ENCODE assay signal across 8 cellular contexts in genomic region chr1:206556748-206557635, GRCh38. TPM values are rescaled to one million over a fixed set of nuclear protein-coding genes. Genes with fewer than 3 reads are reported as not detected.
DNase-seq lines count a peak whose midpoint lies in the region; ATAC-seq lines count a peak whose summit lies in the region.

No MANE protein-coding gene starts in this region.

- H3K27me3 Mint-ChIP-seq in activated CD4-positive, alpha-beta memory T cell treated with anti-CD3 and anti-CD28 coated beads for 36 hours: no peaks in the 10 kb centered on the region

- H2AFZ ChIP-seq in mesenchymal stem cell (ENCODE audit: low read depth, low read length): peak overlapping the region; percentile 79

- no peak overlapping the region for H3K23ac ChIP-seq in mesenchymal stem cell (ENCODE audit: low read length in 2 of 2)

- no peak overlapping the region for H2BK12ac ChIP-seq in mesenchymal stem cell (ENCODE audit: low read length in 2 of 2)

- H3K9me3 Mint-ChIP-seq in activated CD4-positive, alpha-beta memory T cell treated with anti-CD3 and anti-CD28 coated beads for 36 hours: no peaks in the 10 kb centered on the region

- 1% methylated on average over 56 of the region's 67 CpGs for WGBS in mesenchymal stem cell

- no peaks in the 10 kb centered on the region for H3K27me3 ChIP-seq in duodenal mucosa (ENCODE audit: control insufficient read depth in 1 of 2, insufficient read depth in 2 of 2, low read length in 2 of 2)
- H3K27me3 ChIP-seq in mesenchymal stem cell (ENCODE audit: control insufficient read depth in 1 of 2, insufficient read depth in 1 of 2, low read length in 2 of 2): peaks cover 0 to 49% of the 10 kb centered on the region in 2 experiments

- H3K4me2 ChIP-seq in mesenchymal stem cell (ENCODE audit: low read length, poor library complexity, severe bottlenecking): peak overlapping the region; percentile 99

- no peak overlapping the region for H3K14ac ChIP-seq in mesenchymal stem cell (ENCODE audit: low read length in 2 of 2)

- CTCF ChIA-PET in activated CD4-positive, alpha-beta memory T cell treated with anti-CD3 and anti-CD28 coated beads for 36 hours (lab: Charles Lee): interaction anchor here (0.7 to 20.9 kb wide), 8 partner anchors 9 to 86 kb away, joined by 3 to 588 read pairs (median 8); partner anchors contain the start of genes EIF2D and IKBKE

- POLR2A ChIA-PET in activated CD4-positive, alpha-beta memory T cell treated with anti-CD3 and anti-CD28 coated beads for 36 hours (lab: Charles Lee): interaction anchor here (0.7 to 16.3 kb wide), 7 partner anchors 9 to 247 kb away, joined by 3 to 546 read pairs (median 6); partner anchors contain the start of gene EIF2D

- no peak overlapping the region for H4K91ac ChIP-seq in mesenchymal stem cell (ENCODE audit: low read length)

- H3K18ac ChIP-seq in mesenchymal stem cell (ENCODE audit: low read depth in 1 of 2, low read length in 2 of 2): no peak overlapping the region

- H3K9ac ChIP-seq in duodenal mucosa (ENCODE audit: low read depth in 1 of 2, low read length in 2 of 2) (peak overlapping the region; percentile 36 to 60), mesenchymal stem cell (ENCODE audit: low read length) (peak overlapping the region; percentile 52)

- H3K4me1 Mint-ChIP-seq in activated CD4-positive, alpha-beta memory T cell treated with anti-CD3 and anti-CD28 coated beads for 36 hours (ENCODE audit: low read depth): peaks cover 66% of the 10 kb centered on the region

- H3K4me3 Mint-ChIP-seq in activated CD4-positive, alpha-beta memory T cell treated with anti-CD3 and anti-CD28 coated beads for 36 hours: peak overlapping the region; percentile 97

- H4K8ac ChIP-seq in mesenchymal stem cell (ENCODE audit: low read length): no peak overlapping the region

- H3K4ac ChIP-seq in mesenchymal stem cell (ENCODE audit: low read depth in 1 of 2, low read length in 2 of 2): no peak overlapping the region

- peak overlapping the region; percentile 59 to 69 for H3K4me3 ChIP-seq in duodenal mucosa (ENCODE audit: low read depth in 1 of 2, low read length in 2 of 2)
- peak overlapping the region; percentile 52 to 73 for H3K4me3 ChIP-seq in mesenchymal stem cell (ENCODE audit: insufficient read depth in 1 of 2, low read depth in 1 of 2, low read length in 2 of 2)

- H2BK5ac ChIP-seq in mesenchymal stem cell (ENCODE audit: low read depth, low read length, poor library complexity, severe bottlenecking): no peak overlapping the region

- H3K27ac ChIP-seq in duodenal mucosa (ENCODE audit: low read depth, low read length) (peak overlapping the region; percentile 60), mesenchymal stem cell (ENCODE audit: low read length, poor library complexity, severe bottlenecking) (no peak overlapping the region)

- H3K9me3 ChIP-seq in duodenal mucosa (ENCODE audit: control insufficient read depth in 1 of 2, low read length in 2 of 2) (no peaks in the 10 kb centered on the region), mesenchymal stem cell (ENCODE audit: control insufficient read depth, low read length) (no peaks in the 10 kb centered on the region)

- ATAC-seq in HG03103 (IDR thresholded peaks at IDR 0.05; ENCODE audit: low read depth, unreplicated experiment): peak; percentile 54

- H3K4me1 ChIP-seq in duodenal mucosa (ENCODE audit: control insufficient read depth in 1 of 2, insufficient read depth in 2 of 2, low read length in 2 of 2) (peaks cover 25 to 26% of the 10 kb centered on the region in 2 donors), mesenchymal stem cell (ENCODE audit: control insufficient read depth, insufficient read depth, low read depth, low read length) (peaks cover 13% of the 10 kb centered on the region)

- H2BK15ac ChIP-seq in mesenchymal stem cell (ENCODE audit: low read depth, poor library complexity, severe bottlenecking): no peak overlapping the region

- intact Hi-C loops in activated CD4-positive, alpha-beta memory T cell treated with anti-CD3 and anti-CD28 coated beads for 36 hours (cut with micrococcal nuclease): loop anchor here (1.0 to 10.0 kb wide), 5 partner anchors 10 to 1268 kb away; partner anchors contain the start of gene EIF2D

- H3K36me3 Mint-ChIP-seq in activated CD4-positive, alpha-beta memory T cell treated with anti-CD3 and anti-CD28 coated beads for 36 hours: peaks cover 46% of the 10 kb centered on the region

- no peak overlapping the region for H2BK120ac ChIP-seq in mesenchymal stem cell (ENCODE audit: low read depth, low read length)

- H3K27ac Mint-ChIP-seq in activated CD4-positive, alpha-beta memory T cell treated with anti-CD3 and anti-CD28 coated beads for 36 hours: peak overlapping the region; percentile 99

- peak; percentile 53 for DNase-seq in NCI-H2029 (lab: John Stamatoyannopoulos, UW)
- DNase-seq in NCI-H2029 treated with DMSO at 0.1 percent for 48 hours (lab: John Stamatoyannopoulos, UW): no peak
- DNase-seq in NCI-H82 treated with DMSO at 0.1 percent for 48 hours (lab: John Stamatoyannopoulos, UW; ENCODE audit: unreplicated experiment): peak; percentile 20
- peak; percentile 94 for DNase-seq in activated CD4-positive, alpha-beta memory T cell treated with anti-CD3 and anti-CD28 coated beads for 36 hours
- peak; percentile 61 for DNase-seq in mesenchymal stem cell
- DNase-seq in stimulated activated CD8-positive, alpha-beta memory T cell treated with anti-CD3 and anti-CD28 coated beads, Interleukin-12 subunit alpha, Interleukin-12 subunit beta, amount 100 ng/mL, for 24 hours (ENCODE audit: extremely low read depth): peak; percentile 75

- no peak overlapping the region for H2AK5ac ChIP-seq in mesenchymal stem cell (ENCODE audit: low read length, severe bottlenecking)

- H3K79me1 ChIP-seq in mesenchymal stem cell (replicated peaks; ENCODE audit: low read length, poor library complexity, severe bottlenecking): no peaks in the 10 kb centered on the region

- H3K36me3 ChIP-seq in duodenal mucosa (ENCODE audit: control insufficient read depth in 1 of 2, insufficient read depth in 2 of 2, low read length in 2 of 2) (peaks cover 0 to 2% of the 10 kb centered on the region in 2 donors), mesenchymal stem cell (ENCODE audit: control insufficient read depth in 1 of 2, insufficient read depth in 2 of 2, low read depth in 1 of 2, low read length in 2 of 2) (no peaks in the 10 kb centered on the region)

RNA-seq across cellular contexts. Expression of gene RASSF5, which starts 49.7 kb away (rescaled TPM):
- 100 to 1,000 TPM; 203 TPM for total RNA-seq in activated CD4-positive, alpha-beta memory T cell treated with anti-CD3 and anti-CD28 coated beads for 36 hours
- 0.93 TPM for polyA plus RNA-seq in mesenchymal stem cell (2013, experiment 1 of 2)
- polyA plus RNA-seq in mesenchymal stem cell (2013, experiment 2 of 2): 1.2 TPM

RNA-seq across cellular contexts. Expression of gene EIF2D, which starts 55.3 kb away (rescaled TPM):
- total RNA-seq in activated CD4-positive, alpha-beta memory T cell treated with anti-CD3 and anti-CD28 coated beads for 36 hours: 10 to 100 TPM; 84.6 to 87.5 TPM
- polyA plus RNA-seq in mesenchymal stem cell (2013, experiment 1 of 2): 35.2 TPM
- polyA plus RNA-seq in mesenchymal stem cell (2013, experiment 2 of 2): 37.7 TPM
